ENCODE assay signal across 19 cellular contexts in the genomic region with DNA sequence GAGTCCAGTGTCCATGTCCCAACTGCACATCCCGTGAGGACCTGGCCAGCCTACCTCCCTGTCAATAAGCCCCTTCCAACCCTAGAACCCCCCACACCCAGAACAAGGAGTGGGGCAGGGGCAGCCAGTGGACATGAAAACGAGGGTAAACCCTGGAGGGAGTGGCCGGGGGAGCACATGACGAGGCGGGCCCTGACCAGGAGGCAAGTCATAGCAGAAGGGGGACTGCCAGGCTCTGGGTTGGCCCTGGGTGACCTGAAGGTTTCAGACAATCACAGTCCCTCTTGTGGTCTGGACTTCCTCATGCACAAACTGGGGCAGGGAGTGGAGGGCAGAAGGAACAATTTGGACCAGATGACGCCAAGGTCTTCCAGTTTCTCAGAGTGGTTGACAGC.
DNase-seq lines count a peak whose midpoint lies in the region; ATAC-seq and TF ChIP-seq lines count a peak whose summit lies in the region.
"Had no signal": no experiment of that assay in that cellular context is flagged by ENCODE, and none has a peak within 500 bp of the region (broad histone marks: within the 10 kb centered on the region; RNA-seq: fewer than 3 reads in every experiment).

No MANE protein-coding gene starts in this region.

- H3K9me3 ChIP-seq in BLaER1 treated with 17β-estradiol and CSF1 and Interleukin-3, amounts not matched to agents 10 nM and 100 nM (replicated peaks in 1 of 11) = no peaks in the 10 kb centered on the region
- H3K9me3 ChIP-seq in colonic mucosa = no peaks in the 10 kb centered on the region
- H3K9me3 ChIP-seq: adrenal gland, body of pancreas, spleen had no signal

- no peak for TF ChIP-seq CTCF in KMS-11 (conservative IDR thresholded peaks at IDR 0.05; ENCODE audit: low read depth, low read length)
- TF ChIP-seq CTCF in coronary artery (IDR thresholded peaks at IDR 0.05) = no peak
- no peak for TF ChIP-seq CTCF in colonic mucosa (IDR thresholded peaks at IDR 0.05)

- H3K27ac ChIP-seq in BLaER1 treated with 17β-estradiol and CSF1 and Interleukin-3, amounts not matched to agents 10 nM and 100 nM = peak overlapping the region in 2 of 11 experiments; percentile 5 to 18; a peak in 1 of 22 replicates
- H3K27ac ChIP-seq in KMS-11 = no peak overlapping the region
- H3K27ac ChIP-seq in coronary artery = no peak overlapping the region
- no peak overlapping the region for H3K27ac ChIP-seq in colonic mucosa
- H3K27ac ChIP-seq: adrenal gland, body of pancreas, PC-9, spleen, VCaP had no signal

- no peak overlapping the region for H2AFZ ChIP-seq in KMS-11 (ENCODE audit: low read depth)
- H2AFZ ChIP-seq: PC-9 had no signal

- DNase-seq in coronary artery (ENCODE audit: low spot score) (peak; percentile 54), sciatic nerve (ENCODE audit: low spot score) (peak; percentile 42), colonic mucosa (no peak), SW 1271 (lab: John Stamatoyannopoulos, UW) (no peak), OCI-M2 (lab: John Stamatoyannopoulos, UW; ENCODE audit: unreplicated experiment) (no peak)
- DNase-seq: activated CD4-positive, alpha-beta T cell treated with anti-CD3 and anti-CD28 coated beads, Interleukin-2, amount 10 ng/mL, durations not matched to agents 24 days and 14 days; activated T-cell treated with anti-CD3 and anti-CD28 coated beads, Interleukin-2, amount 50 U/mL, for 1 hour; body of pancreas; hypothalamus; NCI-H2029 treated with DMSO at 0.1 percent for 48 hours; right cardiac atrium; stimulated activated naive CD8-positive, alpha-beta T cell treated with anti-CD3 and anti-CD28 coated beads, Interleukin-15, Interleukin-2, amounts not matched to agents 100 U/mL and 50 U/mL, for 24 hours; T-helper 9 cell had no signal

- ATAC-seq in sciatic nerve = no peak
- ATAC-seq: body of pancreas, right cardiac atrium had no signal

- H3K36me3 ChIP-seq in BLaER1 treated with 17β-estradiol and CSF1 and Interleukin-3, amounts not matched to agents 10 nM and 100 nM = no peaks in the 10 kb centered on the region
- H3K36me3 ChIP-seq in KMS-11 (ENCODE audit: insufficient read depth) = no peaks in the 10 kb centered on the region
- no peaks in the 10 kb centered on the region for H3K36me3 ChIP-seq in colonic mucosa
- H3K36me3 ChIP-seq: adrenal gland, spleen had no signal

- H3K79me2 ChIP-seq in KMS-11 (ENCODE audit: insufficient read depth, low read depth) = no peaks in the 10 kb centered on the region

- H3K4me1 ChIP-seq in BLaER1 treated with 17β-estradiol and CSF1 and Interleukin-3, amounts not matched to agents 10 nM and 100 nM = peaks cover 0 to 29% (median 22%) of the 10 kb centered on the region in 10 experiments; a peak in 16 of 20 replicates
- H3K4me1 ChIP-seq in KMS-11 (ENCODE audit: low read depth, poor library complexity, severe bottlenecking) (peaks cover 25% of the 10 kb centered on the region), colonic mucosa (no peaks in the 10 kb centered on the region)
- H3K4me1 ChIP-seq: adrenal gland, body of pancreas, spleen had no signal

- H4K20me1 ChIP-seq in BLaER1 treated with 17β-estradiol and CSF1 and Interleukin-3, amounts not matched to agents 10 nM and 100 nM = no peaks in the 10 kb centered on the region; a peak in 2 of 22 replicates
- no peaks in the 10 kb centered on the region for H4K20me1 ChIP-seq in KMS-11 (ENCODE audit: insufficient read depth)

- H3K4me3 ChIP-seq in BLaER1 treated with 17β-estradiol and CSF1 and Interleukin-3, amounts not matched to agents 10 nM and 100 nM = no peak overlapping the region
- H3K4me3 ChIP-seq in KMS-11 (IDR thresholded peaks at IDR 0.05; ENCODE audit: insufficient read depth, low read depth, low read length) (no peak overlapping the region), coronary artery (no peak overlapping the region), colonic mucosa (no peak overlapping the region)
- H3K4me3 ChIP-seq: adrenal gland, body of pancreas, PC-9, spleen had no signal

- intact Hi-C loops in sciatic nerve (cut with DNase I) = no loop called here
- intact Hi-C loops in colonic mucosa (cut with DNase I) = no loop called here

- H3K4me2 ChIP-seq in BLaER1 treated with 17β-estradiol and CSF1 and Interleukin-3, amounts not matched to agents 10 nM and 100 nM = peak overlapping the region in 9 of 11 experiments; percentile 29 to 67 (median 64); a peak in 17 of 22 replicates
- peak overlapping the region; percentile 49; the same call in 1 of the 2 replicates for H3K4me2 ChIP-seq in KMS-11

- H3K9ac ChIP-seq in BLaER1 treated with 17β-estradiol and CSF1 and Interleukin-3, amounts not matched to agents 10 nM and 100 nM = 0 out of 22 replicates have a peak overlapping the region, but pooled peaks of 1 of the 11 experiments have one; percentile 11
- peak overlapping the region; percentile 19; the same call in 1 of the 2 replicates for H3K9ac ChIP-seq in KMS-11
- no peak overlapping the region for H3K9ac ChIP-seq in colonic mucosa (ENCODE audit: low read depth in 2 of 2, low read length in 2 of 2)

- H3K27me3 ChIP-seq in BLaER1 treated with 17β-estradiol and CSF1 and Interleukin-3, amounts not matched to agents 10 nM and 100 nM = no peaks in the 10 kb centered on the region
- H3K27me3 ChIP-seq in KMS-11 (ENCODE audit: insufficient read depth, low read depth) (no peaks in the 10 kb centered on the region), colonic mucosa (no peaks in the 10 kb centered on the region)
- H3K27me3 ChIP-seq: adrenal gland, body of pancreas had no signal

Comparison
In these comparisons a context has a peak if more than half of its experiments do, and no peak if none do; other contexts are left out.
1. DNase-seq: peak in coronary artery (single experiment) and sciatic nerve (single experiment); none in colonic mucosa (single experiment), SW 1271 (0 of 2) and OCI-M2 (single experiment).